ENCODE assay signal across 1 cellular context in the genomic region with DNA sequence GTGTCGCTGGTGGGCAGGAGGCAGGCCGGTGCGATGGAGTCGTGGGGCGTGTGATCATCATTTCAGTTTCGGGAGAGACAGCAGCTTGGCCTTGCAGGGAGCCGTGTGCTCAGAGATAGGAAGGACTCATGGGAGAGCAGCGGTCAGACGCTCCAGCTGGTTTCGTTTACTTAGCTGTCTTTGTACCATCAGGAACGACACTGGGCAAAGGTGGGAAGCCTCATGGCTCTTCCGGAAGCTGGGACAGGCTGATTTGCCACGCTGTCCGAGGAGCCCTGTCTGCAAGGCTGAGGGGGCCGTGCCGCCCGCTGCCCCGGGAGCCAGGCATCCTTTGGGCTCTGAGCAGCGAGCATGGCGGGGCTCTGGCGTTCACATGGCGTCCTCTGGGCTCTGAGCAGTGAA.
TF ChIP-seq lines count a peak whose summit lies in the region.

No MANE protein-coding gene starts in this region.

TF ChIP-seq in GM23338, 12 proteins besides CTCF, POLR2A, EP300 and RAD21 (continued from another document):
- TF ChIP-seq, protein P1, sequence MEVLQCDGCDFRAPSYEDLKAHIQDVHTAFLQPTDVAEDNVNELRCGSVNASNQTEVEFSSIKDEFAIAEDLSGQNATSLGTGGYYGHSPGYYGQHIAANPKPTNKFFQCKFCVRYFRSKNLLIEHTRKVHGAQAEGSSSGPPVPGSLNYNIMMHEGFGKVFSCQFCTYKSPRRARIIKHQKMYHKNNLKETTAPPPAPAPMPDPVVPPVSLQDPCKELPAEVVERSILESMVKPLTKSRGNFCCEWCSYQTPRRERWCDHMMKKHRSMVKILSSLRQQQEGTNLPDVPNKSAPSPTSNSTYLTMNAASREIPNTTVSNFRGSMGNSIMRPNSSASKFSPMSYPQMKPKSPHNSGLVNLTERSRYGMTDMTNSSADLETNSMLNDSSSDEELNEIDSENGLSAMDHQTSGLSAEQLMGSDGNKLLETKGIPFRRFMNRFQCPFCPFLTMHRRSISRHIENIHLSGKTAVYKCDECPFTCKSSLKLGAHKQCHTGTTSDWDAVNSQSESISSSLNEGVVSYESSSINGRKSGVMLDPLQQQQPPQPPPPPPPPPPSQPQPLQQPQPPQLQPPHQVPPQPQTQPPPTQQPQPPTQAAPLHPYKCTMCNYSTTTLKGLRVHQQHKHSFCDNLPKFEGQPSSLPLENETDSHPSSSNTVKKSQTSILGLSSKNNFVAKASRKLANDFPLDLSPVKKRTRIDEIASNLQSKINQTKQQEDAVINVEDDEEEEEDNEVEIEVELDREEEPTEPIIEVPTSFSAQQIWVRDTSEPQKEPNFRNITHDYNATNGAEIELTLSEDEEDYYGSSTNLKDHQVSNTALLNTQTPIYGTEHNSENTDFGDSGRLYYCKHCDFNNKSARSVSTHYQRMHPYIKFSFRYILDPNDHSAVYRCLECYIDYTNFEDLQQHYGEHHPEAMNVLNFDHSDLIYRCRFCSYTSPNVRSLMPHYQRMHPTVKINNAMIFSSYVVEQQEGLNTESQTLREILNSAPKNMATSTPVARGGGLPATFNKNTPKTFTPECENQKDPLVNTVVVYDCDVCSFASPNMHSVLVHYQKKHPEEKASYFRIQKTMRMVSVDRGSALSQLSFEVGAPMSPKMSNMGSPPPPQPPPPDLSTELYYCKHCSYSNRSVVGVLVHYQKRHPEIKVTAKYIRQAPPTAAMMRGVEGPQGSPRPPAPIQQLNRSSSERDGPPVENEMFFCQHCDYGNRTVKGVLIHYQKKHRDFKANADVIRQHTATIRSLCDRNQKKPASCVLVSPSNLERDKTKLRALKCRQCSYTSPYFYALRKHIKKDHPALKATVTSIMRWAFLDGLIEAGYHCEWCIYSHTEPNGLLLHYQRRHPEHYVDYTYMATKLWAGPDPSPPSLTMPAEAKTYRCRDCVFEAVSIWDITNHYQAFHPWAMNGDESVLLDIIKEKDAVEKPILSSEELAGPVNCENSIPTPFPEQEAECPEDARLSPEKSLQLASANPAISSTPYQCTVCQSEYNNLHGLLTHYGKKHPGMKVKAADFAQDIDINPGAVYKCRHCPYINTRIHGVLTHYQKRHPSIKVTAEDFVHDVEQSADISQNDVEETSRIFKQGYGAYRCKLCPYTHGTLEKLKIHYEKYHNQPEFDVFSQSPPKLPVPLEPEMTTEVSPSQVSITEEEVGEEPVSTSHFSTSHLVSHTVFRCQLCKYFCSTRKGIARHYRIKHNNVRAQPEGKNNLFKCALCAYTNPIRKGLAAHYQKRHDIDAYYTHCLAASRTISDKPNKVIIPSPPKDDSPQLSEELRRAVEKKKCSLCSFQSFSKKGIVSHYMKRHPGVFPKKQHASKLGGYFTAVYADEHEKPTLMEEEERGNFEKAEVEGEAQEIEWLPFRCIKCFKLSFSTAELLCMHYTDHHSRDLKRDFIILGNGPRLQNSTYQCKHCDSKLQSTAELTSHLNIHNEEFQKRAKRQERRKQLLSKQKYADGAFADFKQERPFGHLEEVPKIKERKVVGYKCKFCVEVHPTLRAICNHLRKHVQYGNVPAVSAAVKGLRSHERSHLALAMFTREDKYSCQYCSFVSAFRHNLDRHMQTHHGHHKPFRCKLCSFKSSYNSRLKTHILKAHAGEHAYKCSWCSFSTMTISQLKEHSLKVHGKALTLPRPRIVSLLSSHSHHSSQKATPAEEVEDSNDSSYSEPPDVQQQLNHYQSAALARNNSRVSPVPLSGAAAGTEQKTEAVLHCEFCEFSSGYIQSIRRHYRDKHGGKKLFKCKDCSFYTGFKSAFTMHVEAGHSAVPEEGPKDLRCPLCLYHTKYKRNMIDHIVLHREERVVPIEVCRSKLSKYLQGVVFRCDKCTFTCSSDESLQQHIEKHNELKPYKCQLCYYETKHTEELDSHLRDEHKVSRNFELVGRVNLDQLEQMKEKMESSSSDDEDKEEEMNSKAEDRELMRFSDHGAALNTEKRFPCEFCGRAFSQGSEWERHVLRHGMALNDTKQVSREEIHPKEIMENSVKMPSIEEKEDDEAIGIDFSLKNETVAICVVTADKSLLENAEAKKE (CRISPR knock-in tag; IDR thresholded peaks at IDR 0.05): no peak
- TF ChIP-seq, protein P2, sequence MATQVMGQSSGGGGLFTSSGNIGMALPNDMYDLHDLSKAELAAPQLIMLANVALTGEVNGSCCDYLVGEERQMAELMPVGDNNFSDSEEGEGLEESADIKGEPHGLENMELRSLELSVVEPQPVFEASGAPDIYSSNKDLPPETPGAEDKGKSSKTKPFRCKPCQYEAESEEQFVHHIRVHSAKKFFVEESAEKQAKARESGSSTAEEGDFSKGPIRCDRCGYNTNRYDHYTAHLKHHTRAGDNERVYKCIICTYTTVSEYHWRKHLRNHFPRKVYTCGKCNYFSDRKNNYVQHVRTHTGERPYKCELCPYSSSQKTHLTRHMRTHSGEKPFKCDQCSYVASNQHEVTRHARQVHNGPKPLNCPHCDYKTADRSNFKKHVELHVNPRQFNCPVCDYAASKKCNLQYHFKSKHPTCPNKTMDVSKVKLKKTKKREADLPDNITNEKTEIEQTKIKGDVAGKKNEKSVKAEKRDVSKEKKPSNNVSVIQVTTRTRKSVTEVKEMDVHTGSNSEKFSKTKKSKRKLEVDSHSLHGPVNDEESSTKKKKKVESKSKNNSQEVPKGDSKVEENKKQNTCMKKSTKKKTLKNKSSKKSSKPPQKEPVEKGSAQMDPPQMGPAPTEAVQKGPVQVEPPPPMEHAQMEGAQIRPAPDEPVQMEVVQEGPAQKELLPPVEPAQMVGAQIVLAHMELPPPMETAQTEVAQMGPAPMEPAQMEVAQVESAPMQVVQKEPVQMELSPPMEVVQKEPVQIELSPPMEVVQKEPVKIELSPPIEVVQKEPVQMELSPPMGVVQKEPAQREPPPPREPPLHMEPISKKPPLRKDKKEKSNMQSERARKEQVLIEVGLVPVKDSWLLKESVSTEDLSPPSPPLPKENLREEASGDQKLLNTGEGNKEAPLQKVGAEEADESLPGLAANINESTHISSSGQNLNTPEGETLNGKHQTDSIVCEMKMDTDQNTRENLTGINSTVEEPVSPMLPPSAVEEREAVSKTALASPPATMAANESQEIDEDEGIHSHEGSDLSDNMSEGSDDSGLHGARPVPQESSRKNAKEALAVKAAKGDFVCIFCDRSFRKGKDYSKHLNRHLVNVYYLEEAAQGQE (IDR thresholded peaks at IDR 0.05; ENCODE audit: unreplicated experiment): no peak
- TF ChIP-seq JUNB (IDR thresholded peaks at IDR 0.05; ENCODE audit: unreplicated experiment) (no peak), CREB1 (CRISPR knock-in tag; IDR thresholded peaks at IDR 0.05; ENCODE audit: low read depth) (no peak)
- TF ChIP-seq, protein P3, sequence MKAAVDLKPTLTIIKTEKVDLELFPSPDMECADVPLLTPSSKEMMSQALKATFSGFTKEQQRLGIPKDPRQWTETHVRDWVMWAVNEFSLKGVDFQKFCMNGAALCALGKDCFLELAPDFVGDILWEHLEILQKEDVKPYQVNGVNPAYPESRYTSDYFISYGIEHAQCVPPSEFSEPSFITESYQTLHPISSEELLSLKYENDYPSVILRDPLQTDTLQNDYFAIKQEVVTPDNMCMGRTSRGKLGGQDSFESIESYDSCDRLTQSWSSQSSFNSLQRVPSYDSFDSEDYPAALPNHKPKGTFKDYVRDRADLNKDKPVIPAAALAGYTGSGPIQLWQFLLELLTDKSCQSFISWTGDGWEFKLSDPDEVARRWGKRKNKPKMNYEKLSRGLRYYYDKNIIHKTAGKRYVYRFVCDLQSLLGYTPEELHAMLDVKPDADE (IDR thresholded peaks at IDR 0.05): no peak
